9 cellular contexts compared by ENCODE assay signal in genomic region chr17:11627301-11627700, GRCh38. TPM values are rescaled to one million over a fixed set of nuclear protein-coding genes. Genes with fewer than 3 reads are reported as not detected.
"Had no signal": no experiment of that assay in that cellular context is flagged by ENCODE, and none has a peak within 500 bp of the region (broad histone marks: within the 10 kb centered on the region; RNA-seq: fewer than 3 reads in every experiment).

No MANE protein-coding gene starts in this region.

- DNase-seq: GM23248, GOT3, H7, H9, HCEC 1CT, HFFc6 had no signal

- ATAC-seq: GM23338, HCT116 had no signal

- H3K4me1 ChIP-seq: HAP-1 had no signal

- H3K4me3 ChIP-seq: GM23248, GM23338, HAP-1 had no signal

- H3K9me3 ChIP-seq: HAP-1 had no signal

- H3K36me3 ChIP-seq: HAP-1 had no signal

RNA-seq across cellular contexts. Expression of gene DNAH9, which starts 29.0 kb away (rescaled TPM):
- total RNA-seq: GM23248, GM23338, HFFc6 had no signal
